ENCODE assay signal across 1 cellular context in genomic region chr4:73435984-73436383, GRCh38.
TF ChIP-seq lines count a peak whose summit lies in the region.

AFP (plus strand) TSS chr4:73436221; CDS start chr4:73436263, 42 bp downstream.

TF ChIP-seq in HepG2, 621 proteins besides CTCF, POLR2A, EP300 and RAD21 (continued from another document and continues in another):
- TF ChIP-seq, protein P1, sequence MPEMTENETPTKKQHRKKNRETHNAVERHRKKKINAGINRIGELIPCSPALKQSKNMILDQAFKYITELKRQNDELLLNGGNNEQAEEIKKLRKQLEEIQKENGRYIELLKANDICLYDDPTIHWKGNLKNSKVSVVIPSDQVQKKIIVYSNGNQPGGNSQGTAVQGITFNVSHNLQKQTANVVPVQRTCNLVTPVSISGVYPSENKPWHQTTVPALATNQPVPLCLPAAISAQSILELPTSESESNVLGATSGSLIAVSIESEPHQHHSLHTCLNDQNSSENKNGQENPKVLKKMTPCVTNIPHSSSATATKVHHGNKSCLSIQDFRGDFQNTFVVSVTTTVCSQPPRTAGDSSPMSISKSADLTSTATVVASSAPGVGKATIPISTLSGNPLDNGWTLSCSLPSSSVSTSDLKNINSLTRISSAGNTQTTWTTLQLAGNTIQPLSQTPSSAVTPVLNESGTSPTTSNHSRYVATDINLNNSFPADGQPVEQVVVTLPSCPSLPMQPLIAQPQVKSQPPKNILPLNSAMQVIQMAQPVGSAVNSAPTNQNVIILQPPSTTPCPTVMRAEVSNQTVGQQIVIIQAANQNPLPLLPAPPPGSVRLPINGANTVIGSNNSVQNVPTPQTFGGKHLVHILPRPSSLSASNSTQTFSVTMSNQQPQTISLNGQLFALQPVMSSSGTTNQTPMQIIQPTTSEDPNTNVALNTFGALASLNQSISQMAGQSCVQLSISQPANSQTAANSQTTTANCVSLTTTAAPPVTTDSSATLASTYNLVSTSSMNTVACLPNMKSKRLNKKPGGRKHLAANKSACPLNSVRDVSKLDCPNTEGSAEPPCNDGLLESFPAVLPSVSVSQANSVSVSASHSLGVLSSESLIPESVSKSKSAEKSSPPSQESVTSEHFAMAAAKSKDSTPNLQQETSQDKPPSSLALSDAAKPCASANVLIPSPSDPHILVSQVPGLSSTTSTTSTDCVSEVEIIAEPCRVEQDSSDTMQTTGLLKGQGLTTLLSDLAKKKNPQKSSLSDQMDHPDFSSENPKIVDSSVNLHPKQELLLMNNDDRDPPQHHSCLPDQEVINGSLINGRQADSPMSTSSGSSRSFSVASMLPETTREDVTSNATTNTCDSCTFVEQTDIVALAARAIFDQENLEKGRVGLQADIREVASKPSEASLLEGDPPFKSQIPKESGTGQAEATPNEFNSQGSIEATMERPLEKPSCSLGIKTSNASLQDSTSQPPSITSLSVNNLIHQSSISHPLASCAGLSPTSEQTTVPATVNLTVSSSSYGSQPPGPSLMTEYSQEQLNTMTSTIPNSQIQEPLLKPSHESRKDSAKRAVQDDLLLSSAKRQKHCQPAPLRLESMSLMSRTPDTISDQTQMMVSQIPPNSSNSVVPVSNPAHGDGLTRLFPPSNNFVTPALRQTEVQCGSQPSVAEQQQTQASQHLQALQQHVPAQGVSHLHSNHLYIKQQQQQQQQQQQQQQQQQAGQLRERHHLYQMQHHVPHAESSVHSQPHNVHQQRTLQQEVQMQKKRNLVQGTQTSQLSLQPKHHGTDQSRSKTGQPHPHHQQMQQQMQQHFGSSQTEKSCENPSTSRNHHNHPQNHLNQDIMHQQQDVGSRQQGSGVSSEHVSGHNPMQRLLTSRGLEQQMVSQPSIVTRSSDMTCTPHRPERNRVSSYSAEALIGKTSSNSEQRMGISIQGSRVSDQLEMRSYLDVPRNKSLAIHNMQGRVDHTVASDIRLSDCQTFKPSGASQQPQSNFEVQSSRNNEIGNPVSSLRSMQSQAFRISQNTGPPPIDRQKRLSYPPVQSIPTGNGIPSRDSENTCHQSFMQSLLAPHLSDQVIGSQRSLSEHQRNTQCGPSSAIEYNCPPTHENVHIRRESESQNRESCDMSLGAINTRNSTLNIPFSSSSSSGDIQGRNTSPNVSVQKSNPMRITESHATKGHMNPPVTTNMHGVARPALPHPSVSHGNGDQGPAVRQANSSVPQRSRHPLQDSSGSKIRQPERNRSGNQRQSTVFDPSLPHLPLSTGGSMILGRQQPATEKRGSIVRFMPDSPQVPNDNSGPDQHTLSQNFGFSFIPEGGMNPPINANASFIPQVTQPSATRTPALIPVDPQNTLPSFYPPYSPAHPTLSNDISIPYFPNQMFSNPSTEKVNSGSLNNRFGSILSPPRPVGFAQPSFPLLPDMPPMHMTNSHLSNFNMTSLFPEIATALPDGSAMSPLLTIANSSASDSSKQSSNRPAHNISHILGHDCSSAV (CRISPR knock-in tag; IDR thresholded peaks at IDR 0.05; ENCODE audit: borderline replicate concordance): no peak
- TF ChIP-seq ZNF746 (CRISPR knock-in tag; IDR thresholded peaks at IDR 0.05): no peak
- TF ChIP-seq ZNF790 (CRISPR knock-in tag; IDR thresholded peaks at IDR 0.05; ENCODE audit: borderline replicate concordance): no peak
- no peak for TF ChIP-seq ZNF543 (CRISPR knock-in tag; IDR thresholded peaks at IDR 0.05)
- TF ChIP-seq, protein P2, sequence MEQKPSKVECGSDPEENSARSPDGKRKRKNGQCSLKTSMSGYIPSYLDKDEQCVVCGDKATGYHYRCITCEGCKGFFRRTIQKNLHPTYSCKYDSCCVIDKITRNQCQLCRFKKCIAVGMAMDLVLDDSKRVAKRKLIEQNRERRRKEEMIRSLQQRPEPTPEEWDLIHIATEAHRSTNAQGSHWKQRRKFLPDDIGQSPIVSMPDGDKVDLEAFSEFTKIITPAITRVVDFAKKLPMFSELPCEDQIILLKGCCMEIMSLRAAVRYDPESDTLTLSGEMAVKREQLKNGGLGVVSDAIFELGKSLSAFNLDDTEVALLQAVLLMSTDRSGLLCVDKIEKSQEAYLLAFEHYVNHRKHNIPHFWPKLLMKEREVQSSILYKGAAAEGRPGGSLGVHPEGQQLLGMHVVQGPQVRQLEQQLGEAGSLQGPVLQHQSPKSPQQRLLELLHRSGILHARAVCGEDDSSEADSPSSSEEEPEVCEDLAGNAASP (CRISPR knock-in tag; IDR thresholded peaks at IDR 0.05; ENCODE audit: borderline replicate concordance): peak; percentile 58
- TF ChIP-seq CREB1 (IDR thresholded peaks at IDR 0.05): no peak
- no peak for TF ChIP-seq CREB1 (CRISPR knock-in tag; IDR thresholded peaks at IDR 0.05)
- no peak for TF ChIP-seq SMAD9 (CRISPR knock-in tag; IDR thresholded peaks at IDR 0.05)
- no peak for TF ChIP-seq SRY (CRISPR knock-in tag; IDR thresholded peaks at IDR 0.05)
- no peak for TF ChIP-seq IRF2 (CRISPR knock-in tag; IDR thresholded peaks at IDR 0.05)
- no peak for TF ChIP-seq ZNF761 (CRISPR knock-in tag; conservative IDR thresholded peaks at IDR 0.05)
- no peak for TF ChIP-seq ZSCAN31 (CRISPR knock-in tag; IDR thresholded peaks at IDR 0.05; ENCODE audit: low read depth)
- TF ChIP-seq ZNF530 (CRISPR knock-in tag; IDR thresholded peaks at IDR 0.05; ENCODE audit: low read depth): no peak
- TF ChIP-seq NR1H2 (CRISPR knock-in tag; IDR thresholded peaks at IDR 0.05; ENCODE audit: borderline replicate concordance, low read depth): no peak
- no peak for TF ChIP-seq TGIF2 (CRISPR knock-in tag; IDR thresholded peaks at IDR 0.05)
- no peak for TF ChIP-seq CCAR2 (optimal IDR thresholded peaks at IDR 0.05; ENCODE audit: low read depth, low read length)
- TF ChIP-seq KLF6 (CRISPR knock-in tag; IDR thresholded peaks at IDR 0.05): no peak
- TF ChIP-seq ZBTB49 (CRISPR knock-in tag; IDR thresholded peaks at IDR 0.05; ENCODE audit: borderline replicate concordance): no peak
- peak; percentile 63; the same call in 1 of the 2 replicates for TF ChIP-seq RARA (CRISPR knock-in tag; IDR thresholded peaks at IDR 0.05)
- TF ChIP-seq ZNF572 (CRISPR knock-in tag; IDR thresholded peaks at IDR 0.05): no peak
- TF ChIP-seq, protein P3, sequence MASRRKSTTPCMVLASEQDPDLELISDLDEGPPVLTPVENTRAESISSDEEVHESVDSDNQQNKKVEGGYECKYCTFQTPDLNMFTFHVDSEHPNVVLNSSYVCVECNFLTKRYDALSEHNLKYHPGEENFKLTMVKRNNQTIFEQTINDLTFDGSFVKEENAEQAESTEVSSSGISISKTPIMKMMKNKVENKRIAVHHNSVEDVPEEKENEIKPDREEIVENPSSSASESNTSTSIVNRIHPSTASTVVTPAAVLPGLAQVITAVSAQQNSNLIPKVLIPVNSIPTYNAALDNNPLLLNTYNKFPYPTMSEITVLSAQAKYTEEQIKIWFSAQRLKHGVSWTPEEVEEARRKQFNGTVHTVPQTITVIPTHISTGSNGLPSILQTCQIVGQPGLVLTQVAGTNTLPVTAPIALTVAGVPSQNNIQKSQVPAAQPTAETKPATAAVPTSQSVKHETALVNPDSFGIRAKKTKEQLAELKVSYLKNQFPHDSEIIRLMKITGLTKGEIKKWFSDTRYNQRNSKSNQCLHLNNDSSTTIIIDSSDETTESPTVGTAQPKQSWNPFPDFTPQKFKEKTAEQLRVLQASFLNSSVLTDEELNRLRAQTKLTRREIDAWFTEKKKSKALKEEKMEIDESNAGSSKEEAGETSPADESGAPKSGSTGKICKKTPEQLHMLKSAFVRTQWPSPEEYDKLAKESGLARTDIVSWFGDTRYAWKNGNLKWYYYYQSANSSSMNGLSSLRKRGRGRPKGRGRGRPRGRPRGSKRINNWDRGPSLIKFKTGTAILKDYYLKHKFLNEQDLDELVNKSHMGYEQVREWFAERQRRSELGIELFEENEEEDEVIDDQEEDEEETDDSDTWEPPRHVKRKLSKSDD (CRISPR knock-in tag; IDR thresholded peaks at IDR 0.05; ENCODE audit: low read depth): no peak
- no peak for TF ChIP-seq ZSCAN30 (CRISPR knock-in tag; IDR thresholded peaks at IDR 0.05)
- no peak for TF ChIP-seq XRCC5 (optimal IDR thresholded peaks at IDR 0.05; ENCODE audit: low read length)
- peak; percentile 49; the same call in 1 of the 2 replicates for TF ChIP-seq SIN3A (IDR thresholded peaks at IDR 0.05; ENCODE audit: borderline replicate concordance, low read depth, low read length)
- no peak for TF ChIP-seq AGO2 (optimal IDR thresholded peaks at IDR 0.05; ENCODE audit: low read depth, low read length)
- no peak for TF ChIP-seq U2AF2 (IDR thresholded peaks at IDR 0.05; ENCODE audit: low read depth, low read length)
- TF ChIP-seq ZSCAN5A (CRISPR knock-in tag; IDR thresholded peaks at IDR 0.05; ENCODE audit: borderline replicate concordance): no peak
- no peak for TF ChIP-seq ATM (IDR thresholded peaks at IDR 0.05; ENCODE audit: borderline replicate concordance)
- no peak for TF ChIP-seq NONO (IDR thresholded peaks at IDR 0.05)
- TF ChIP-seq NONO (CRISPR knock-in tag; conservative IDR thresholded peaks at IDR 0.05): no peak
- TF ChIP-seq, protein P4, sequence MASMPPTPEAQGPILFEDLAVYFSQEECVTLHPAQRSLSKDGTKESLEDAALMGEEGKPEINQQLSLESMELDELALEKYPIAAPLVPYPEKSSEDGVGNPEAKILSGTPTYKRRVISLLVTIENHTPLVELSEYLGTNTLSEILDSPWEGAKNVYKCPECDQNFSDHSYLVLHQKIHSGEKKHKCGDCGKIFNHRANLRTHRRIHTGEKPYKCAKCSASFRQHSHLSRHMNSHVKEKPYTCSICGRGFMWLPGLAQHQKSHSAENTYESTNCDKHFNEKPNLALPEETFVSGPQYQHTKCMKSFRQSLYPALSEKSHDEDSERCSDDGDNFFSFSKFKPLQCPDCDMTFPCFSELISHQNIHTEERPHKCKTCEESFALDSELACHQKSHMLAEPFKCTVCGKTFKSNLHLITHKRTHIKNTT (CRISPR knock-in tag; IDR thresholded peaks at IDR 0.05): no peak
- TF ChIP-seq ZNF275 (CRISPR knock-in tag; IDR thresholded peaks at IDR 0.05; ENCODE audit: borderline replicate concordance): no peak
- no peak for TF ChIP-seq ZNF558 (CRISPR knock-in tag; IDR thresholded peaks at IDR 0.05; ENCODE audit: borderline replicate concordance)
- TF ChIP-seq NR2F1 (CRISPR knock-in tag; IDR thresholded peaks at IDR 0.05): no peak
- TF ChIP-seq NCOA2 (CRISPR knock-in tag; IDR thresholded peaks at IDR 0.05): peak; percentile 74; the same call in 1 of the 2 replicates
- no peak for TF ChIP-seq SIN3B (IDR thresholded peaks at IDR 0.05; ENCODE audit: low read length)
- TF ChIP-seq ZNF510 (CRISPR knock-in tag; IDR thresholded peaks at IDR 0.05; ENCODE audit: low read depth): no peak
- peak; percentile 35; the same call in 1 of the 2 replicates for TF ChIP-seq SOX5 (CRISPR knock-in tag; IDR thresholded peaks at IDR 0.05; ENCODE audit: borderline replicate concordance)
- peak; percentile 57; the same call in 1 of the 2 replicates for TF ChIP-seq BCL6 (CRISPR knock-in tag; IDR thresholded peaks at IDR 0.05)
- TF ChIP-seq REL (CRISPR knock-in tag; conservative IDR thresholded peaks at IDR 0.05): no peak
- no peak for TF ChIP-seq ZBTB42 (CRISPR knock-in tag; IDR thresholded peaks at IDR 0.05)
- no peak for TF ChIP-seq TBP (CRISPR knock-in tag; IDR thresholded peaks at IDR 0.05)
- TF ChIP-seq ZNF619 (CRISPR knock-in tag; IDR thresholded peaks at IDR 0.05): no peak
- TF ChIP-seq ZNF24 (IDR thresholded peaks at IDR 0.05): no peak
- no peak for TF ChIP-seq ZFY (CRISPR knock-in tag; IDR thresholded peaks at IDR 0.05)
- TF ChIP-seq JARID2 (CRISPR knock-in tag; IDR thresholded peaks at IDR 0.05; ENCODE audit: insufficient replicate concordance): no peak
- peak; percentile 28; the same call in 1 of the 2 replicates for TF ChIP-seq TAF1 (CRISPR knock-in tag; IDR thresholded peaks at IDR 0.05)
- TF ChIP-seq CC2D1A (CRISPR knock-in tag; IDR thresholded peaks at IDR 0.05): no peak
- no peak for TF ChIP-seq NFE2L1 (CRISPR knock-in tag; IDR thresholded peaks at IDR 0.05; ENCODE audit: borderline replicate concordance)
- no peak for TF ChIP-seq ZNF33B (CRISPR knock-in tag; IDR thresholded peaks at IDR 0.05)
- no peak for TF ChIP-seq MTA1 (CRISPR knock-in tag; IDR thresholded peaks at IDR 0.05; ENCODE audit: borderline replicate concordance)
- TF ChIP-seq ISL2 (CRISPR knock-in tag; IDR thresholded peaks at IDR 0.05): peak; percentile 78
- peak; percentile 84 for TF ChIP-seq MED1 (CRISPR knock-in tag; IDR thresholded peaks at IDR 0.05)
- no peak for TF ChIP-seq SALL2 (CRISPR knock-in tag; IDR thresholded peaks at IDR 0.05)
